ENCODE assay signal across 22 cellular contexts in the genomic region with DNA sequence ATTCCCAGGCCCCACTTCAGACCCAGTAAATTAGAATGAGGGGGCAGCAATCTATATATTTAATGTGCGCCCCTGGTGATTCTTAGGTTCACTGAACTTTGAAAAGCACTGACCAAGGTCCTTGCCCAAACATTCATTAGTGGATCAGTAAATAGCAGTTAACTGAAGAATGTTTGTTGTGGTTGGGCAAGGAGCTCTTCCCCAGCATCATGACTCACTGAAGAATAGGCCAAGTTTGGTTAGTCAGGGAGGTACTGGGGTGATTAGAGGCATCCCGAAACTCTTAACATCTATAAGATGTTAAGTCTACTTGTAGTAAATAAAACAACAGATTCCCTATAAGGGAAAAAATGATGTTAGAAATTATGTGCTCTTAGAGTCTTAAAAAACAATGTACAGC. TPM values are rescaled to one million over a fixed set of nuclear protein-coding genes. Genes with fewer than 3 reads are reported as not detected.
DNase-seq lines count a peak whose midpoint lies in the region; ATAC-seq, FAIRE-seq and TF ChIP-seq lines count a peak whose summit lies in the region.
"Had no signal": no experiment of that assay in that cellular context is flagged by ENCODE, and none has a peak within 500 bp of the region (broad histone marks: within the 10 kb centered on the region; RNA-seq: fewer than 3 reads in every experiment).

No MANE protein-coding gene starts in this region.

- POLR2A ChIA-PET in BJ (lab: Charles Lee): no interaction called here

- no peaks in the 10 kb centered on the region for H3K36me3 ChIP-seq in BJ (ENCODE audit: control insufficient read depth, insufficient read depth, low read length)
- H3K36me3 ChIP-seq: brain microvascular endothelial cell, right atrium auricular region, thoracic aorta had no signal

- TF ChIP-seq CTCF in BJ (IDR thresholded peaks at IDR 0.05; ENCODE audit: insufficient read depth, low read depth, low read length): no peak

- DNase-seq in BJ (ENCODE audit: low read depth) (peak; percentile 19), HTR-8/SVneo (ENCODE audit: insufficient read length, low spot score) (no peak), astrocyte of the hippocampus (ENCODE audit: low read depth, low spot score) (peak; percentile 50), hepatic stellate cell (ENCODE audit: low spot score) (peak; percentile 4), NCI-H748 treated with DMSO at 0.1 percent for 48 hours (lab: John Stamatoyannopoulos, UW) (no peak)
- DNase-seq: activated CD8-positive, alpha-beta memory T cell treated with anti-CD3 and anti-CD28 coated beads for 24 hours; activated T-cell treated with anti-CD3 and anti-CD28 coated beads, Interleukin-2, amount 50 U/mL, for 48 hours; brain microvascular endothelial cell; DMS79; MM.1S; NCI-H146; NCI-H774; occipital lobe; stimulated activated CD4-positive, alpha-beta T cell treated with anti-CD3 and anti-CD28 coated beads, Interleukin-15, amount 100 ng/mL, for 24 hours; T-helper 9 cell had no signal

- CTCF ChIA-PET in BJ (lab: Yijun Ruan, JAX): interaction anchor here (1.0 to 1.5 kb wide), 2 partner anchors 10 to 27 kb away, joined by 3 to 4 read pairs; no protein-coding TSS in a partner anchor

- no peak for ATAC-seq in HG03196 (IDR thresholded peaks at IDR 0.05; ENCODE audit: unreplicated experiment)
- no peak for ATAC-seq in HG03280 (IDR thresholded peaks at IDR 0.05; ENCODE audit: unreplicated experiment)
- ATAC-seq in GM18520 (IDR thresholded peaks at IDR 0.05; ENCODE audit: unreplicated experiment): no peak
- ATAC-seq: activated CD4-positive, CD25-positive, alpha-beta regulatory T cell treated with anti-CD3 and anti-CD28 coated beads, Interleukin-2, amount 50 U/mL, for 24 hours; HepG2 had no signal

- FAIRE-seq in HTR-8/SVneo (lab: Jason Lieb, UNC): peak; percentile 65
- FAIRE-seq: HepG2 had no signal

- H3K4me3 ChIP-seq in BJ (ENCODE audit: low read depth, low read length): no peak overlapping the region
- H3K4me3 ChIP-seq: right atrium auricular region, thoracic aorta had no signal

- no peaks in the 10 kb centered on the region for H3K27me3 ChIP-seq in BJ (ENCODE audit: control insufficient read depth, insufficient read depth, low read length)
- H3K27me3 ChIP-seq: brain microvascular endothelial cell, right atrium auricular region had no signal

RNA-seq across cellular contexts. Expression of gene MROH2B, which starts 0.8 kb away (rescaled TPM):
- polyA plus RNA-seq in BJ (2011; rRNA removed): not detected in 2 replicates
- polyA minus RNA-seq in BJ (2011; rRNA and poly(A)+ RNA removed): not detected in 2 replicates
- polyA plus RNA-seq: HepG2 had no signal

Comparison
In these comparisons a context has a peak if more than half of its experiments do, and no peak if none do; other contexts are left out.
1. DNase-seq: peak in BJ (single experiment), astrocyte of the hippocampus (single experiment) and hepatic stellate cell (single experiment); none in HTR-8/SVneo (single experiment) and NCI-H748 treated with DMSO at 0.1 percent for 48 hours (single experiment).